Comparison of ENCODE assay signal across 16 cellular contexts in genomic region chr5:81756016-81756415, GRCh38. TPM values are rescaled to one million over a fixed set of nuclear protein-coding genes. Genes with fewer than 3 reads are reported as not detected.
DNase-seq lines count a peak whose midpoint lies in the region; ATAC-seq and TF ChIP-seq lines count a peak whose summit lies in the region.
"Had no signal": no experiment of that assay in that cellular context is flagged by ENCODE, and none has a peak within 500 bp of the region (broad histone marks: within the 10 kb centered on the region; RNA-seq: fewer than 3 reads in every experiment).

No MANE protein-coding gene starts in this region.

- H3K36me3 ChIP-seq in heart left ventricle (no peaks in the 10 kb centered on the region), endodermal cell (ENCODE audit: control insufficient read depth, insufficient read depth, low read length) (no peaks in the 10 kb centered on the region), prostate gland (no peaks in the 10 kb centered on the region), uterus (no peaks in the 10 kb centered on the region), aorta (ENCODE audit: control insufficient read depth in 1 of 2, insufficient read depth in 2 of 2, low read length in 1 of 2) (no peaks in the 10 kb centered on the region)
- H3K36me3 ChIP-seq: neutrophil had no signal

- H3K9me3 ChIP-seq in heart left ventricle (no peaks in the 10 kb centered on the region), right cardiac atrium (ENCODE audit: control insufficient read depth, low read length) (no peaks in the 10 kb centered on the region), endodermal cell (ENCODE audit: control insufficient read depth, low read length) (no peaks in the 10 kb centered on the region), prostate gland (no peaks in the 10 kb centered on the region), uterus (no peaks in the 10 kb centered on the region), aorta (ENCODE audit: control insufficient read depth, low read length) (no peaks in the 10 kb centered on the region)
- H3K9me3 ChIP-seq: neutrophil had no signal

- peaks cover 3% of the 10 kb centered on the region for H3K27me3 Mint-ChIP-seq in endodermal cell (ENCODE audit: insufficient read depth)

- H3K27ac ChIP-seq in heart left ventricle (peak overlapping the region in 7 of 12 donors; percentile 9 to 70 (median 58)), right cardiac atrium (ENCODE audit: low read length) (no peak overlapping the region), endodermal cell (ENCODE audit: low read depth, low read length) (no peak overlapping the region), prostate gland (peak overlapping the region; percentile 38 to 61), uterus (peak overlapping the region; percentile 32 to 60), foreskin keratinocyte (no peak overlapping the region), aorta (ENCODE audit: low read depth in 1 of 2, low read length in 2 of 2) (peak overlapping the region in 1 of 2 donors; percentile 47)
- H3K27ac ChIP-seq: HL-60, neutrophil, VCaP had no signal

- TF ChIP-seq CTCF in heart left ventricle (IDR thresholded peaks at IDR 0.05) = no peak
- TF ChIP-seq CTCF in endodermal cell (conservative IDR thresholded peaks at IDR 0.05) = no peak
- TF ChIP-seq CTCF in prostate gland (IDR thresholded peaks at IDR 0.05) = no peak
- TF ChIP-seq CTCF in uterus (IDR thresholded peaks at IDR 0.05) = no peak
- no peak for TF ChIP-seq CTCF in foreskin keratinocyte (conservative IDR thresholded peaks at IDR 0.05)

- no peaks in the 10 kb centered on the region for H3K9me3 Mint-ChIP-seq in endodermal cell

- no peak overlapping the region for H3K4me3 ChIP-seq in heart left ventricle
- no peak overlapping the region for H3K4me3 ChIP-seq in right cardiac atrium (ENCODE audit: low read length)
- no peak overlapping the region for H3K4me3 ChIP-seq in endodermal cell (ENCODE audit: low read length)
- H3K4me3 ChIP-seq in prostate gland = no peak overlapping the region
- no peak overlapping the region for H3K4me3 ChIP-seq in uterus
- H3K4me3 ChIP-seq in aorta (ENCODE audit: low read length in 2 of 2) = no peak overlapping the region

- DNase-seq in heart left ventricle (no peak), right cardiac atrium (no peak), endodermal cell (no peak), prostate gland (ENCODE audit: low spot score) (no peak), uterus (no peak), HuH-7.5 (ENCODE audit: low spot score) (no peak), foreskin keratinocyte (no peak), aorta (no peak)
- DNase-seq: activated effector memory CD4-positive, alpha-beta T cell treated with Interleukin-2 at 50 U/mL for 16 hours; effector CD8-positive, alpha-beta T cell; NCI-H1694; NCI-H524 had no signal

- peaks cover 2 to 48% (median 25%) of the 10 kb centered on the region in 12 donors for H3K4me1 ChIP-seq in heart left ventricle
- peaks cover 2% of the 10 kb centered on the region for H3K4me1 ChIP-seq in right cardiac atrium (ENCODE audit: control insufficient read depth, insufficient read depth, low read length)
- peaks cover 6% of the 10 kb centered on the region for H3K4me1 ChIP-seq in endodermal cell (ENCODE audit: control insufficient read depth, insufficient read depth, low read length)
- H3K4me1 ChIP-seq in prostate gland (replicated peaks) = peaks cover 6% of the 10 kb centered on the region
- peaks cover 0 to 10% of the 10 kb centered on the region in 2 donors for H3K4me1 ChIP-seq in uterus
- H3K4me1 ChIP-seq in foreskin keratinocyte = peaks cover 19% of the 10 kb centered on the region
- no peaks in the 10 kb centered on the region for H3K4me1 ChIP-seq in aorta (ENCODE audit: control insufficient read depth in 1 of 2, insufficient read depth in 2 of 2, low read length in 2 of 2)

- TF ChIP-seq POLR2A in heart left ventricle (IDR thresholded peaks at IDR 0.05) (no peak), prostate gland (IDR thresholded peaks at IDR 0.05) (no peak), uterus (IDR thresholded peaks at IDR 0.05) (no peak)

- no peaks in the 10 kb centered on the region for H3K27me3 ChIP-seq in heart left ventricle
- H3K27me3 ChIP-seq in right cardiac atrium (ENCODE audit: control insufficient read depth, insufficient read depth) = no peaks in the 10 kb centered on the region
- no peaks in the 10 kb centered on the region for H3K27me3 ChIP-seq in endodermal cell (ENCODE audit: control insufficient read depth, insufficient read depth, low read length, poor library complexity, severe bottlenecking)
- no peaks in the 10 kb centered on the region for H3K27me3 ChIP-seq in prostate gland (replicated peaks; ENCODE audit: insufficient read depth)
- no peaks in the 10 kb centered on the region for H3K27me3 ChIP-seq in uterus
- H3K27me3 ChIP-seq in foreskin keratinocyte = no peaks in the 10 kb centered on the region
- H3K27me3 ChIP-seq in aorta (ENCODE audit: control insufficient read depth in 1 of 2, insufficient read depth in 2 of 2, low read length in 1 of 2) = no peaks in the 10 kb centered on the region
- H3K27me3 ChIP-seq: neutrophil had no signal

- H3K4me1 Mint-ChIP-seq in endodermal cell = peaks cover 38% of the 10 kb centered on the region

- ATAC-seq in heart left ventricle (no peak), right cardiac atrium (no peak), foreskin keratinocyte (no peak), aorta (ENCODE audit: low FRiP score) (no peak)
- ATAC-seq: Panc1 had no signal

- H3K4me3 Mint-ChIP-seq in endodermal cell = no peak overlapping the region

- intact Hi-C loops in heart left ventricle (cut with DNase I) (loop anchor here in 6 of 10 donors (2.0 to 10.0 kb wide), 4 partner anchors 15 to 409 kb away; partner anchors contain the start of gene ATG10 (in 2 of the 6)), right cardiac atrium (cut with DNase I) (loop anchor here in 1 of 4 donors (10.0 kb wide), 1 partner anchor 409 kb away; no protein-coding TSS in a partner anchor), prostate gland (cut with DNase I) (no loop called here), uterus (cut with DNase I; ENCODE audit: low total_unique reads) (no loop called here), aorta (cut with DNase I) (loop anchor here (10.0 kb wide), 3 partner anchors 219 to 521 kb away; partner anchors contain the start of genes ATG10 (in 1 of the 2) and CKMT2 (in 1 of the 2))

- no peaks in the 10 kb centered on the region for H3K36me3 Mint-ChIP-seq in endodermal cell (ENCODE audit: low read depth)

- H3K9ac ChIP-seq in endodermal cell (ENCODE audit: extremely low read depth, low read length, poor library complexity, severe bottlenecking) = no peak overlapping the region

- peak overlapping the region; percentile 94 for H3K27ac Mint-ChIP-seq in endodermal cell

RNA-seq across cellular contexts. Expression of gene SSBP2, which starts 5.1 kb away (rescaled TPM):
- total RNA-seq in heart left ventricle (10 to 100 TPM; 38.6 to 98.1 (median 50.7) TPM), right cardiac atrium (10 to 100 TPM; 50.6 to 57.8 (median 54.1) TPM), endodermal cell (10 to 100 TPM; 27.5 to 30.2 TPM), prostate gland (10 to 100 TPM; 25.1 to 26.9 TPM), uterus (100 to 1,000 TPM in 2 of 4 donors, 10 to 100 TPM in 2; 22.0 to 204 (median 90.9) TPM), foreskin keratinocyte (7.2 and 8.0 TPM in 2 replicates), aorta (10 to 100 TPM; 73.7 to 92.0 TPM)
- polyA plus RNA-seq in heart left ventricle (10 to 100 TPM; 25.6 to 59.1 TPM), right cardiac atrium (31.9 TPM), foreskin keratinocyte (6.3 and 6.5 TPM in 2 replicates), aorta (10 to 100 TPM; 36.2 to 60.9 TPM)
- 116 TPM for polyA plus RNA-seq in endodermal cell (2013, experiment 1 of 2)
- polyA plus RNA-seq in endodermal cell (2013, experiment 2 of 2) = 98.4 TPM

Comparison
In these comparisons a context has a peak if more than half of its experiments do, and no peak if none do; other contexts are left out.
1. H3K27ac ChIP-seq: peak in heart left ventricle (7 of 12), prostate gland (2 of 2) and uterus (2 of 2); none in right cardiac atrium (single experiment), endodermal cell (single experiment) and foreskin keratinocyte (single experiment).
2. intact Hi-C loops: an anchor here in heart left ventricle (2.0 to 10.0 kb wide) and aorta (10.0 kb wide); none called in prostate gland and uterus.